12 cellular contexts compared by ENCODE assay signal in genomic region chr16:85586360-85587145, GRCh38. TPM values are rescaled to one million over a fixed set of nuclear protein-coding genes. Genes with fewer than 3 reads are reported as not detected.
DNase-seq lines count a peak whose midpoint lies in the region; ATAC-seq and TF ChIP-seq lines count a peak whose summit lies in the region.
"Had no signal": no experiment of that assay in that cellular context is flagged by ENCODE, and none has a peak within 500 bp of the region (broad histone marks: within the 10 kb centered on the region; RNA-seq: fewer than 3 reads in every experiment).

No MANE protein-coding gene starts in this region.

- peaks cover 33% of the 10 kb centered on the region for H3K27me3 Mint-ChIP-seq in GM23338 (ENCODE audit: insufficient read depth, low read depth, poor library complexity)
- H3K27me3 Mint-ChIP-seq: naive thymus-derived CD8-positive, alpha-beta T cell had no signal

- CTCF ChIA-PET in A673 (lab: Charles Lee), result no interaction called here

- ATAC-seq in GM23338, result peak; percentile 5
- ATAC-seq in right cardiac atrium, result peak; percentile 52 to 65
- ATAC-seq in sciatic nerve, result peak; percentile 51
- ATAC-seq in GM19452 (IDR thresholded peaks at IDR 0.05; ENCODE audit: unreplicated experiment), result no peak
- no peak for ATAC-seq in HG03442 (IDR thresholded peaks at IDR 0.05; ENCODE audit: unreplicated experiment)
- ATAC-seq: activated T-cell treated with anti-CD3 and anti-CD28 coated beads, Interleukin-2, amount 50 U/mL, for 72 hours; naive thymus-derived CD8-positive, alpha-beta T cell had no signal

- peaks cover 6% of the 10 kb centered on the region; the same call in 1 of the 2 replicates for H3K9me2 ChIP-seq in GM23338 (ENCODE audit: insufficient read depth)

- H4K20me1 ChIP-seq in GM23338 (replicated peaks; ENCODE audit: insufficient read depth), result no peaks in the 10 kb centered on the region

- H3K4me2 ChIP-seq in GM23338, result peak overlapping the region; percentile 51; the same call in 1 of the 2 replicates

- H3K27ac Mint-ChIP-seq in GM23338, result no peak overlapping the region
- H3K27ac Mint-ChIP-seq: activated T-cell treated with anti-CD3 and anti-CD28 coated beads, Interleukin-2, amount 50 U/mL, for 72 hours had no signal

- H3K79me2 ChIP-seq in GM23338 (replicated peaks; ENCODE audit: insufficient read depth), result peaks cover 57% of the 10 kb centered on the region

- DNase-seq in GM23338 (ENCODE audit: low spot score) (no peak), WERI-Rb-1 (peak; percentile 40), right cardiac atrium (peak; percentile 76 to 93 (median 90)), sciatic nerve (ENCODE audit: low spot score) (no peak), A673 (ENCODE audit: low spot score) (no peak), GM19238 (ENCODE audit: insufficient read length, low spot score) (no peak)
- DNase-seq: activated T-cell treated with anti-CD3 and anti-CD28 coated beads, Interleukin-2, amount 50 U/mL, for 72 hours; Caco-2; naive thymus-derived CD8-positive, alpha-beta T cell; stimulated activated CD4-positive, alpha-beta T cell treated with anti-CD3 and anti-CD28 coated beads, Interleukin-15, amount 100 ng/mL, for 24 hours had no signal

- BruUV-seq in A673 (replicated peaks; lab: Mats Ljungman, UMichigan), result no TSS peak

- no peak for TF ChIP-seq CTCF in GM23338 (conservative IDR thresholded peaks at IDR 0.05; ENCODE audit: low read depth in 2 of 2)
- TF ChIP-seq CTCF in WERI-Rb-1 (IDR thresholded peaks at IDR 0.05; ENCODE audit: low read depth, low read length), result no peak
- TF ChIP-seq CTCF in A673 (conservative IDR thresholded peaks at IDR 0.05; ENCODE audit: low read depth, low read length), result no peak

- WGBS in right cardiac atrium, result 50% methylated on average over 35 of the region's 35 CpGs

- no peaks in the 10 kb centered on the region for H3K9me3 Mint-ChIP-seq in GM23338
- H3K9me3 Mint-ChIP-seq: activated T-cell treated with anti-CD3 and anti-CD28 coated beads, Interleukin-2, amount 50 U/mL, for 72 hours; naive thymus-derived CD8-positive, alpha-beta T cell had no signal

- H3K27me3 ChIP-seq in GM23338 (ENCODE audit: insufficient read depth) (no peaks in the 10 kb centered on the region), WERI-Rb-1 (ENCODE audit: insufficient read depth, low read depth, severe bottlenecking) (no peaks in the 10 kb centered on the region), right cardiac atrium (ENCODE audit: control insufficient read depth, insufficient read depth) (no peaks in the 10 kb centered on the region), A673 (replicated peaks; ENCODE audit: insufficient read depth, low read depth, low read length, poor library complexity) (no peaks in the 10 kb centered on the region)

- POLR2A ChIA-PET in A673 (lab: Charles Lee; ENCODE audit: low non-redundant PET), result no interaction called here

- H3K27ac ChIP-seq in GM23338 (ENCODE audit: low read depth) (no peak overlapping the region), WERI-Rb-1 (peak overlapping the region; percentile 47), right cardiac atrium (ENCODE audit: low read length) (no peak overlapping the region), A673 (ENCODE audit: low read depth, low read length, poor library complexity, severe bottlenecking) (no peak overlapping the region)

- no peaks in the 10 kb centered on the region for H3K36me3 Mint-ChIP-seq in GM23338 (ENCODE audit: low read depth)

- H3K4me1 Mint-ChIP-seq in GM23338, result peaks cover 66% of the 10 kb centered on the region

- H3K36me3 ChIP-seq in GM23338 (ENCODE audit: insufficient read depth), result no peaks in the 10 kb centered on the region
- peaks cover 5% of the 10 kb centered on the region; the same call in 1 of the 2 replicates for H3K36me3 ChIP-seq in WERI-Rb-1
- no peaks in the 10 kb centered on the region for H3K36me3 ChIP-seq in A673 (ENCODE audit: insufficient read depth, low read length, poor library complexity, severe bottlenecking)

- peaks cover 77% of the 10 kb centered on the region for H3K4me1 ChIP-seq in GM23338 (ENCODE audit: insufficient read depth)
- peaks cover 8% of the 10 kb centered on the region for H3K4me1 ChIP-seq in right cardiac atrium (ENCODE audit: control insufficient read depth, insufficient read depth, low read length)
- H3K4me1 ChIP-seq in A673 (ENCODE audit: insufficient read depth, low read length, poor library complexity, severe bottlenecking), result peaks cover 42% of the 10 kb centered on the region
- H3K4me1 ChIP-seq: Caco-2 had no signal

- no peak overlapping the region for H3K4me3 Mint-ChIP-seq in GM23338
- H3K4me3 Mint-ChIP-seq: activated T-cell treated with anti-CD3 and anti-CD28 coated beads, Interleukin-2, amount 50 U/mL, for 72 hours; naive thymus-derived CD8-positive, alpha-beta T cell had no signal

- H3K4me3 ChIP-seq in GM23338, result no peak overlapping the region
- H3K4me3 ChIP-seq in WERI-Rb-1 (ENCODE audit: low read depth, low read length), result no peak overlapping the region
- H3K4me3 ChIP-seq in right cardiac atrium (ENCODE audit: low read length), result no peak overlapping the region
- H3K4me3 ChIP-seq in A673 (ENCODE audit: low read depth, low read length, poor library complexity, severe bottlenecking), result no peak overlapping the region

- no peak overlapping the region for H2AFZ ChIP-seq in GM23338

- intact Hi-C loops in right cardiac atrium (cut with DNase I), result no loop called here
- intact Hi-C loops in sciatic nerve (cut with DNase I), result no loop called here
- intact Hi-C loops in A673 (cut with micrococcal nuclease; ENCODE audit: unreplicated experiment), result no loop called here

- H3K9me3 ChIP-seq in WERI-Rb-1 (ENCODE audit: severe bottlenecking), result no peaks in the 10 kb centered on the region
- H3K9me3 ChIP-seq in right cardiac atrium (ENCODE audit: control insufficient read depth, low read length), result no peaks in the 10 kb centered on the region
- H3K9me3 ChIP-seq in A673 (ENCODE audit: low read depth, low read length, poor library complexity, severe bottlenecking), result no peaks in the 10 kb centered on the region
- H3K9me3 ChIP-seq: Caco-2 had no signal

- peaks cover 24% of the 10 kb centered on the region; the same call in 1 of the 2 replicates for H3F3A ChIP-seq in GM23338 (replicated peaks; ENCODE audit: low read depth)

TF ChIP-seq in GM23338, 12 proteins besides CTCF, POLR2A, EP300 and RAD21:
- no peak for TF ChIP-seq ZNF331 (CRISPR knock-in tag; IDR thresholded peaks at IDR 0.05; ENCODE audit: low read depth)
- no peak for TF ChIP-seq POLR2AphosphoS5 (IDR thresholded peaks at IDR 0.05; ENCODE audit: low read depth)
- no peak for TF ChIP-seq CREB1 (CRISPR knock-in tag; IDR thresholded peaks at IDR 0.05; ENCODE audit: low read depth)
- TF ChIP-seq STAT1 (IDR thresholded peaks at IDR 0.05; ENCODE audit: unreplicated experiment), result no peak
- TF ChIP-seq, protein P1, sequence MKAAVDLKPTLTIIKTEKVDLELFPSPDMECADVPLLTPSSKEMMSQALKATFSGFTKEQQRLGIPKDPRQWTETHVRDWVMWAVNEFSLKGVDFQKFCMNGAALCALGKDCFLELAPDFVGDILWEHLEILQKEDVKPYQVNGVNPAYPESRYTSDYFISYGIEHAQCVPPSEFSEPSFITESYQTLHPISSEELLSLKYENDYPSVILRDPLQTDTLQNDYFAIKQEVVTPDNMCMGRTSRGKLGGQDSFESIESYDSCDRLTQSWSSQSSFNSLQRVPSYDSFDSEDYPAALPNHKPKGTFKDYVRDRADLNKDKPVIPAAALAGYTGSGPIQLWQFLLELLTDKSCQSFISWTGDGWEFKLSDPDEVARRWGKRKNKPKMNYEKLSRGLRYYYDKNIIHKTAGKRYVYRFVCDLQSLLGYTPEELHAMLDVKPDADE (IDR thresholded peaks at IDR 0.05), result no peak
- no peak for TF ChIP-seq ZNF114 (CRISPR knock-in tag; IDR thresholded peaks at IDR 0.05)
- TF ChIP-seq NANOG (IDR thresholded peaks at IDR 0.05; ENCODE audit: borderline replicate concordance), result no peak
TF ChIP-seq in GM23338: peak in this region for 0.

RNA-seq across cellular contexts. Expression of gene GSE1, which starts 26.6 kb away (rescaled TPM):
- total RNA-seq in GM23338 (2014; rRNA removed; shearing (Covaris generic)), result 118 and 135 TPM in 2 replicates
- polyA plus RNA-seq in GM23338 (2016; fragmentation: Nextera tagmentation; extraction: Ambion mirVana) (32.4 and 34.0 TPM in 2 replicates), right cardiac atrium (40.3 TPM)
- total RNA-seq in right cardiac atrium (10 to 100 TPM; 70.8 to 99.8 (median 92.5) TPM), sciatic nerve (97.3 TPM), A673 (2021) (64.2 and 72.4 TPM in 2 replicates)

Comparison
In these comparisons a context has a peak if more than half of its experiments do, and no peak if none do; other contexts are left out.
1. ATAC-seq: peak in GM23338 (single experiment), right cardiac atrium (2 of 2) and sciatic nerve (single experiment); none in GM19452 (single experiment) and HG03442 (single experiment).
2. DNase-seq: peak in WERI-Rb-1 (single experiment) and right cardiac atrium (3 of 3); none in GM23338 (single experiment), sciatic nerve (single experiment), A673 (single experiment) and GM19238 (single experiment).